ENCODE assay signal across 17 cellular contexts in genomic region chr1:85277802-85278201, GRCh38. TPM values are rescaled to one million over a fixed set of nuclear protein-coding genes. Genes with fewer than 3 reads are reported as not detected.
DNase-seq lines count a peak whose midpoint lies in the region; ATAC-seq, FAIRE-seq and TF ChIP-seq lines count a peak whose summit lies in the region.
"Had no signal": no experiment of that assay in that cellular context is flagged by ENCODE, and none has a peak within 500 bp of the region (broad histone marks: within the 10 kb centered on the region; RNA-seq: fewer than 3 reads in every experiment).

No MANE protein-coding gene starts in this region.

- no peak for TF ChIP-seq EP300 in SK-N-SH (IDR thresholded peaks at IDR 0.05; ENCODE audit: borderline replicate concordance in 1 of 2, low read depth in 1 of 2, low read length in 1 of 2)

- no peak for TF ChIP-seq CTCF in DND-41 (IDR thresholded peaks at IDR 0.05; ENCODE audit: borderline replicate concordance, extremely low read depth, low read length, poor library complexity, severe bottlenecking)
- TF ChIP-seq CTCF in WTC11 (IDR thresholded peaks at IDR 0.05): no peak
- no peak for TF ChIP-seq CTCF in keratinocyte (optimal IDR thresholded peaks at IDR 0.05 in 1 of 3, IDR thresholded peaks at IDR 0.05 in 1 of 3, conservative IDR thresholded peaks at IDR 0.05 in 1 of 3; ENCODE audit: extremely low read depth in 1 of 3, insufficient read depth in 2 of 3, low read length in 3 of 3)
- TF ChIP-seq CTCF in CD8-positive, alpha-beta T cell (IDR thresholded peaks at IDR 0.05): no peak
- TF ChIP-seq CTCF in SK-N-SH (IDR thresholded peaks at IDR 0.05): no peak

- H3K4me1 ChIP-seq in ACC112 (ENCODE audit: control insufficient read depth, insufficient read depth, low read length, unreplicated experiment): peaks cover 25% of the 10 kb centered on the region
- peaks cover 37% of the 10 kb centered on the region for H3K4me1 ChIP-seq in DND-41 (ENCODE audit: insufficient read depth, low read length)
- peaks cover 52% of the 10 kb centered on the region for H3K4me1 ChIP-seq in keratinocyte (ENCODE audit: control insufficient read depth, extremely low read depth, insufficient read depth, low read length)
- H3K4me1 ChIP-seq in CD8-positive, alpha-beta T cell (ENCODE audit: insufficient read depth, low read length): peaks cover 27% of the 10 kb centered on the region
- H3K4me1 ChIP-seq in SK-N-SH (ENCODE audit: control insufficient read depth in 1 of 2, insufficient read depth in 2 of 2, low read depth in 1 of 2, low read length in 1 of 2): peaks cover 22 to 28% of the 10 kb centered on the region in 2 experiments

- H3K27ac Mint-ChIP-seq in WTC11: peak overlapping the region; percentile 96
- no peak overlapping the region for H3K27ac Mint-ChIP-seq in CD8-positive, alpha-beta T cell
- H3K27ac Mint-ChIP-seq: activated T-helper 1 cell treated with anti-CD3 and anti-CD28 coated beads, Interleukin-12 subunit alpha, Interleukin-12 subunit beta, Interleukin-2, Interleukin-4 antibody, amounts not matched to agents 30 ng/mL and 10 ng/mL and 1 ng/mL, durations not matched to agents 14 hours and 24 hours and 36 hours had no signal

- no peak overlapping the region for H3K4me3 ChIP-seq in ACC112 (ENCODE audit: low read depth, low read length)
- no peak overlapping the region for H3K4me3 ChIP-seq in DND-41 (ENCODE audit: low read depth in 1 of 2, low read length in 2 of 2)
- no peak overlapping the region for H3K4me3 ChIP-seq in keratinocyte (ENCODE audit: control insufficient read depth in 2 of 3, extremely low read depth in 1 of 3, insufficient read depth in 2 of 3, low read depth in 1 of 3, low read length in 3 of 3)
- no peak overlapping the region for H3K4me3 ChIP-seq in CD8-positive, alpha-beta T cell (ENCODE audit: low read depth, low read length)
- no peak overlapping the region for H3K4me3 ChIP-seq in SK-N-SH (ENCODE audit: low read depth in 2 of 2, low read length in 1 of 2)

- dilution Hi-C loops in keratinocyte (cut with MboI; ENCODE audit: extremely low pct_ligation_motif_present, low sequenced_read_pairs): no loop called here

- CTCF ChIA-PET in WTC11 (lab: Charles Lee): interaction anchor here (0.6 to 4.5 kb wide), 4 partner anchors 19 to 415 kb away, joined by 3 to 83 read pairs (median 15); partner anchors contain the start of gene C1orf52
- CTCF ChIA-PET in CD8-positive, alpha-beta T cell (lab: Charles Lee): interaction anchor here (1.2 to 4.4 kb wide), 4 partner anchors 12 to 334 kb away, joined by 3 to 41 read pairs (median 20); partner anchors contain the start of gene C1orf52
- CTCF ChIA-PET in SK-N-SH (lab: Yijun Ruan, JAX): interaction anchor here (0.8 to 2.9 kb wide), 3 partner anchors 20 to 333 kb away, joined by 3 to 14 read pairs (median 5); no protein-coding TSS in a partner anchor

- no peaks in the 10 kb centered on the region for H3K9me3 Mint-ChIP-seq in WTC11
- no peaks in the 10 kb centered on the region for H3K9me3 Mint-ChIP-seq in CD8-positive, alpha-beta T cell
- H3K9me3 Mint-ChIP-seq: activated T-helper 1 cell treated with anti-CD3 and anti-CD28 coated beads, Interleukin-12 subunit alpha, Interleukin-12 subunit beta, Interleukin-2, Interleukin-4 antibody, amounts not matched to agents 30 ng/mL and 10 ng/mL and 1 ng/mL, durations not matched to agents 14 hours and 24 hours and 36 hours had no signal

- ATAC-seq in DND-41 (ENCODE audit: insufficient read depth, low read depth) (no peak), WTC11 (no peak), GM21515 (IDR thresholded peaks at IDR 0.05; ENCODE audit: unreplicated experiment) (no peak)
- ATAC-seq in CD8-positive, alpha-beta T cell: no peak
- ATAC-seq: foreskin keratinocyte, left lung, pancreas had no signal

- H3K9me2 ChIP-seq in SK-N-SH: no peaks in the 10 kb centered on the region

- H3K4me1 Mint-ChIP-seq in WTC11: peaks cover 44% of the 10 kb centered on the region
- H3K4me1 Mint-ChIP-seq in CD8-positive, alpha-beta T cell (ENCODE audit: low read depth): peaks cover 39% of the 10 kb centered on the region

- H3K9me3 ChIP-seq in DND-41 (ENCODE audit: insufficient read depth, low read length, severe bottlenecking) (no peaks in the 10 kb centered on the region), keratinocyte (ENCODE audit: control insufficient read depth, low read depth, low read length) (no peaks in the 10 kb centered on the region), SK-N-SH (no peaks in the 10 kb centered on the region)
- H3K9me3 ChIP-seq in CD8-positive, alpha-beta T cell (ENCODE audit: low read length): no peaks in the 10 kb centered on the region
- H3K9me3 ChIP-seq: left lung, pancreas had no signal

- peaks cover 3% of the 10 kb centered on the region; the same call in 1 of the 2 replicates for H4K20me1 ChIP-seq in DND-41 (ENCODE audit: insufficient read depth, low read length)
- H4K20me1 ChIP-seq in keratinocyte (ENCODE audit: control insufficient read depth, extremely low read depth, insufficient read depth, low read length): no peaks in the 10 kb centered on the region
- peaks cover 22% of the 10 kb centered on the region for H4K20me1 ChIP-seq in SK-N-SH (ENCODE audit: insufficient read depth)

- no peaks in the 10 kb centered on the region for H3K36me3 Mint-ChIP-seq in WTC11
- H3K36me3 Mint-ChIP-seq in CD8-positive, alpha-beta T cell: peaks cover 13% of the 10 kb centered on the region

- no peak for DNase-seq in DND-41
- DNase-seq in WTC11 (ENCODE audit: low spot score): no peak
- no peak for DNase-seq in keratinocyte (ENCODE audit: low read depth, low spot score)
- DNase-seq in CD8-positive, alpha-beta T cell: no peak
- DNase-seq in SK-N-DZ (ENCODE audit: low spot score): no peak
- no peak for DNase-seq in SK-N-SH
- DNase-seq: cerebellar nuclear complex; DMS 273 treated with DMSO at 0.1 percent for 48 hours; foreskin keratinocyte; left lung; NCI-H1048; NCI-H2107; pancreas; stimulated activated CD4-positive, alpha-beta T cell treated with anti-CD3 and anti-CD28 coated beads, Interleukin-4, amount 100 ng/mL, for 24 hours had no signal

- peaks cover 4% of the 10 kb centered on the region for H3K9me1 ChIP-seq in keratinocyte (ENCODE audit: control insufficient read depth, extremely low read depth, insufficient read depth, low read length)

- H2AFZ ChIP-seq in ACC112 (ENCODE audit: low read length, unreplicated experiment) (no peak overlapping the region), DND-41 (ENCODE audit: low read depth, low read length) (peak overlapping the region; percentile 81), keratinocyte (ENCODE audit: control insufficient read depth, low read length) (no peak overlapping the region), SK-N-SH (ENCODE audit: low read depth) (no peak overlapping the region)

- H3K27ac ChIP-seq in ACC112 (ENCODE audit: low read depth, low read length) (peak overlapping the region; percentile 54), DND-41 (ENCODE audit: low read length) (no peak overlapping the region), keratinocyte (ENCODE audit: control insufficient read depth, insufficient read depth, low read length) (peak overlapping the region; percentile 91), SK-N-SH (ENCODE audit: low read depth in 2 of 2, low read length in 1 of 2) (peak overlapping the region in 1 of 2 experiments; percentile 91; a peak in 2 of 4 replicates)
- no peak overlapping the region for H3K27ac ChIP-seq in CD8-positive, alpha-beta T cell (ENCODE audit: low read depth, low read length)

- peaks cover 6% of the 10 kb centered on the region; the same call in 1 of the 2 replicates for H3K36me3 ChIP-seq in ACC112 (ENCODE audit: insufficient read depth, low read length)
- H3K36me3 ChIP-seq in DND-41 (ENCODE audit: insufficient read depth, low read length): peaks cover 1% of the 10 kb centered on the region
- H3K36me3 ChIP-seq in keratinocyte (ENCODE audit: control insufficient read depth in 2 of 2, extremely low read depth in 1 of 2, insufficient read depth in 2 of 2, low read length in 2 of 2): peaks cover 0 to 3% of the 10 kb centered on the region in 2 experiments
- no peaks in the 10 kb centered on the region for H3K36me3 ChIP-seq in CD8-positive, alpha-beta T cell (ENCODE audit: insufficient read depth, low read length)
- peaks cover 0 to 10% of the 10 kb centered on the region in 2 experiments for H3K36me3 ChIP-seq in SK-N-SH (replicated peaks in 1 of 2; ENCODE audit: control insufficient read depth in 1 of 2, insufficient read depth in 2 of 2, low read length in 1 of 2)
- H3K36me3 ChIP-seq: pancreas had no signal

- no peaks in the 10 kb centered on the region for H3K27me3 Mint-ChIP-seq in WTC11 (ENCODE audit: low read depth)
- no peaks in the 10 kb centered on the region for H3K27me3 Mint-ChIP-seq in CD8-positive, alpha-beta T cell (ENCODE audit: low read depth)

- peaks cover 32% of the 10 kb centered on the region for H3F3A ChIP-seq in SK-N-SH (replicated peaks; ENCODE audit: insufficient read depth)

- TF ChIP-seq RAD21 in SK-N-SH (IDR thresholded peaks at IDR 0.05; ENCODE audit: low read length): no peak

- intact Hi-C loops in CD8-positive, alpha-beta T cell (cut with DNase I, micrococcal nuclease): loop anchor here (2.0 to 10.0 kb wide), 13 partner anchors 21 to 1637 kb away; partner anchors contain the start of genes CTBS (in 2 of the 2), ODF2L (in 2 of the 2), GNG5 (in 1 of the 2) and HS2ST1 (in 1 of the 2)

- FAIRE-seq in keratinocyte (lab: Jason Lieb, UNC): no peak
- FAIRE-seq: pancreas had no signal

- 96% methylated on average over 4 of the region's 4 CpGs for WGBS in SK-N-SH (ENCODE audit: low lambda C conversion rate)

- H3K9ac ChIP-seq in DND-41 (ENCODE audit: low read depth, low read length): no peak overlapping the region
- no peak overlapping the region for H3K9ac ChIP-seq in keratinocyte (ENCODE audit: control insufficient read depth, extremely low read depth, insufficient read depth, low read length)
- H3K9ac ChIP-seq in SK-N-SH: no peak overlapping the region

- H3K79me2 ChIP-seq in ACC112 (ENCODE audit: control insufficient read depth, insufficient read depth, low read length, unreplicated experiment) (peaks cover 34% of the 10 kb centered on the region), DND-41 (ENCODE audit: insufficient read depth, low read length) (peaks cover 34% of the 10 kb centered on the region), keratinocyte (ENCODE audit: control insufficient read depth, insufficient read depth, low read length) (peaks cover 36% of the 10 kb centered on the region), SK-N-SH (ENCODE audit: insufficient read depth) (peaks cover 35% of the 10 kb centered on the region)

- H3K4me2 ChIP-seq in DND-41 (ENCODE audit: insufficient read depth, low read length) (no peak overlapping the region), keratinocyte (ENCODE audit: control insufficient read depth, extremely low read depth, insufficient read depth, low read depth, low read length) (no peak overlapping the region), SK-N-SH (no peak overlapping the region)

- POLR2A ChIA-PET in WTC11 (lab: Charles Lee) (no interaction called here), SK-N-SH (lab: Yijun Ruan, JAX) (no interaction called here)
- POLR2A ChIA-PET in CD8-positive, alpha-beta T cell (lab: Charles Lee): interaction anchor here (2.1 to 3.4 kb wide), 3 partner anchors 18 to 333 kb away, joined by 6 to 35 read pairs (median 16); partner anchors contain the start of gene C1orf52

- no peaks in the 10 kb centered on the region for H3K27me3 ChIP-seq in ACC112 (ENCODE audit: insufficient read depth, low read length)
- H3K27me3 ChIP-seq in DND-41 (ENCODE audit: insufficient read depth, low read length, poor library complexity): no peaks in the 10 kb centered on the region
- no peaks in the 10 kb centered on the region for H3K27me3 ChIP-seq in keratinocyte (ENCODE audit: control insufficient read depth, extremely low read depth, insufficient read depth, low read length)
- H3K27me3 ChIP-seq in CD8-positive, alpha-beta T cell (ENCODE audit: insufficient read depth, low read length): no peaks in the 10 kb centered on the region
- no peaks in the 10 kb centered on the region for H3K27me3 ChIP-seq in SK-N-SH (ENCODE audit: insufficient read depth)
- H3K27me3 ChIP-seq: foreskin keratinocyte, left lung, pancreas had no signal

- H3K4me3 Mint-ChIP-seq in WTC11: peak overlapping the region; percentile 82; the same call in 1 of the 2 replicates
- no peak overlapping the region for H3K4me3 Mint-ChIP-seq in CD8-positive, alpha-beta T cell
- H3K4me3 Mint-ChIP-seq: activated T-helper 1 cell treated with anti-CD3 and anti-CD28 coated beads, Interleukin-12 subunit alpha, Interleukin-12 subunit beta, Interleukin-2, Interleukin-4 antibody, amounts not matched to agents 30 ng/mL and 10 ng/mL and 1 ng/mL, durations not matched to agents 14 hours and 24 hours and 36 hours had no signal

RNA-seq across cellular contexts. Expression of gene BCL10, which starts 1.4 kb away (rescaled TPM):
- total RNA-seq in WTC11 (2021): 21.3 to 24.2 TPM (median 21.4 TPM) in 3 replicates
- polyA plus RNA-seq in keratinocyte (11.4 to 22.4 TPM (median 19.7 TPM) in 3 replicates), SK-N-SH (2012; rRNA removed) (5.8 and 6.6 TPM in 2 replicates)
- polyA plus RNA-seq in keratinocyte (2011; ENCODE audit: low read depth): 98.8 TPM
- 10.7 and 21.3 TPM in 2 replicates for polyA plus RNA-seq in keratinocyte (2011; cell fraction: cytosol; rRNA removed)
- 14.1 and 16.6 TPM in 2 replicates for polyA plus RNA-seq in keratinocyte (2011; cell fraction: nucleus; rRNA removed)
- polyA plus RNA-seq in keratinocyte (2012; ENCODE audit: low replicate concordance): 20.7 and 24.5 TPM in 2 replicates
- 10.6 to 20.8 TPM (median 14.6 TPM) in 3 replicates for polyA minus RNA-seq in keratinocyte
- polyA minus RNA-seq in keratinocyte (2011; cell fraction: cytosol; rRNA and poly(A)+ RNA removed): 28.4 TPM
- 12.0 and 20.0 TPM in 2 replicates for polyA minus RNA-seq in keratinocyte (2011; cell fraction: nucleus; rRNA and poly(A)+ RNA removed)
- 10 to 100 TPM; 48.2 to 51.7 TPM for total RNA-seq in CD8-positive, alpha-beta T cell
- polyA plus RNA-seq in SK-N-DZ (2014; cell fraction: cytosol; rRNA removed): 5.9 and 8.4 TPM in 2 replicates
- polyA plus RNA-seq in SK-N-DZ (2014; cell fraction: nucleus; rRNA removed): 6.0 and 6.6 TPM in 2 replicates
- polyA plus RNA-seq in SK-N-SH (2012; cell fraction: cytosol; rRNA removed): 7.2 and 8.0 TPM in 2 replicates
- 5.5 and 7.7 TPM in 2 replicates for polyA plus RNA-seq in SK-N-SH (2012; cell fraction: nucleus; rRNA removed)

RNA-seq across cellular contexts. Expression of gene C1orf52, which starts 18.3 kb away (rescaled TPM):
- 35.8 to 44.5 TPM (median 40.2 TPM) in 3 replicates for total RNA-seq in WTC11 (2021)
- polyA plus RNA-seq in keratinocyte (15.8 to 27.3 TPM (median 25.4 TPM) in 3 replicates), SK-N-SH (2012; rRNA removed) (23.4 and 24.3 TPM in 2 replicates)
- 41.3 TPM for polyA plus RNA-seq in keratinocyte (2011; ENCODE audit: low read depth)
- polyA plus RNA-seq in keratinocyte (2011; cell fraction: cytosol; rRNA removed): 15.8 and 19.6 TPM in 2 replicates
- polyA plus RNA-seq in keratinocyte (2011; cell fraction: nucleus; rRNA removed): 29.7 and 31.3 TPM in 2 replicates
- polyA plus RNA-seq in keratinocyte (2012; ENCODE audit: low replicate concordance): 19.3 and 26.2 TPM in 2 replicates
- 6.2 to 17.9 TPM (median 9.3 TPM) in 3 replicates for polyA minus RNA-seq in keratinocyte
- 5.9 TPM for polyA minus RNA-seq in keratinocyte (2011; cell fraction: cytosol; rRNA and poly(A)+ RNA removed)
- polyA minus RNA-seq in keratinocyte (2011; cell fraction: nucleus; rRNA and poly(A)+ RNA removed): 11.6 and 20.6 TPM in 2 replicates
- 10 to 100 TPM; 70.7 to 74.4 TPM for total RNA-seq in CD8-positive, alpha-beta T cell
- 20.2 and 36.2 TPM in 2 replicates for polyA plus RNA-seq in SK-N-DZ (2014; cell fraction: cytosol; rRNA removed)
- 33.1 and 35.7 TPM in 2 replicates for polyA plus RNA-seq in SK-N-DZ (2014; cell fraction: nucleus; rRNA removed)
- polyA plus RNA-seq in SK-N-SH (2012; cell fraction: cytosol; rRNA removed): 19.1 and 20.8 TPM in 2 replicates
- 30.0 and 36.7 TPM in 2 replicates for polyA plus RNA-seq in SK-N-SH (2012; cell fraction: nucleus; rRNA removed)

Comparison
In these comparisons a context has a peak if more than half of its experiments do, and no peak if none do; other contexts are left out.
1. H3K27ac ChIP-seq: peak in ACC112 (single experiment) and keratinocyte (single experiment); none in DND-41 (single experiment) and CD8-positive, alpha-beta T cell (single experiment).